Comparison of ENCODE assay signal across 1 cellular context in genomic region chr5:98755406-98755805, GRCh38.
A peak's percentile ranks its signal among the peaks of the same experiment; 100 is the strongest.
TF ChIP-seq lines count a peak whose summit lies in the region.

No MANE protein-coding gene starts in this region.

TF ChIP-seq in IMR-90, 13 proteins besides CTCF, POLR2A, EP300 and RAD21:
- no peak for TF ChIP-seq SMC3 (IDR thresholded peaks at IDR 0.05; ENCODE audit: low read depth, low read length)
- 0 out of 2 replicates have a peak, but pooled peaks have one; percentile 2 for TF ChIP-seq MAFK (IDR thresholded peaks at IDR 0.05; ENCODE audit: low read depth, low read length)
- TF ChIP-seq USF2 (IDR thresholded peaks at IDR 0.05; ENCODE audit: low read depth, low read length): no peak
- TF ChIP-seq MAZ (IDR thresholded peaks at IDR 0.05; ENCODE audit: borderline replicate concordance, low read depth, low read length): no peak
- no peak for TF ChIP-seq MXI1 (IDR thresholded peaks at IDR 0.05; ENCODE audit: borderline replicate concordance, low read depth, low read length)
- TF ChIP-seq ELK1 (IDR thresholded peaks at IDR 0.05; ENCODE audit: borderline replicate concordance, low read depth, low read length): no peak
- peak; percentile 50 for TF ChIP-seq FOS (IDR thresholded peaks at IDR 0.05; ENCODE audit: low read depth, low read length)
- peak; percentile 35; the same call in 1 of the 2 replicates for TF ChIP-seq CEBPB (IDR thresholded peaks at IDR 0.05; ENCODE audit: low read depth, low read length)
- TF ChIP-seq RCOR1 (IDR thresholded peaks at IDR 0.05; ENCODE audit: insufficient replicate concordance, low read length): peak; percentile 56
- TF ChIP-seq NFE2L2 (IDR thresholded peaks at IDR 0.05; ENCODE audit: low read depth, low read length): no peak
